ENCODE assay signal across 11 cellular contexts in the genomic region with DNA sequence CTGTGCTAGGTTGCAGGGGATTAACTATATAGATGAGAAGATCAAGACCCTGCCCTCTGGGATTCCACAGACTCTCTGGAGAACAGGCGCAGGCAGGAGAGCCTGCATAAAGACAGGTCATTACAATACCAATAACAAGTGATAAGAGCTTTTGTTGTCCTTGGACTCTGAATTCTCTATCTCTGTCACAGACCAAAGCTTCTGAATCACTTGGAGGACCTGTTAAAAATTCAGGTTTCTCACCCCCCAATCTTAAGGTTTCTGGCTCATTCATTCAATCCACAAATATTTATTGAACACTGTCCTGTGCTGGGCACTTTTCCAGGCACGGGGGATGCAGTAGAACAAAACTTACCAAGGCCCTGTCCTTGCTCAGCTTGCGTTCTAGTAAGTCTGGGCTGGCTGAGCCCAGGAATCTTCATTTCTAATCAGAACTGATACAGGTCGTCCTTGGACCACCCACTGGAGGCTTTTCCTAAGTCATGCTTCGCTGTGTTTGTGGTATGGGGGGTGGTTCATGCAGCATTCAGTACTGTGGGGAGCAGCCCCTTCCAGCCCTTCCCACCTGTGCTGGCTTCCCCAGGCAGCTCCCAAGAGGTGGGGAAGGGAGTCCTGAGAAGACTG. TPM values are rescaled to one million over a fixed set of nuclear protein-coding genes. Genes with fewer than 3 reads are reported as not detected.
DNase-seq lines count a peak whose midpoint lies in the region; TF ChIP-seq lines count a peak whose summit lies in the region.
"Had no signal": no experiment of that assay in that cellular context is flagged by ENCODE, and none has a peak within 500 bp of the region (broad histone marks: within the 10 kb centered on the region; RNA-seq: fewer than 3 reads in every experiment).

No MANE protein-coding gene starts in this region.

- H3K4me3 ChIP-seq in OCI-LY3 (ENCODE audit: low read length) (peak overlapping the region; percentile 83), duodenal mucosa (ENCODE audit: low read depth in 1 of 2, low read length in 2 of 2) (peak overlapping the region; percentile 83), skeletal muscle cell (ENCODE audit: low read depth, low read length) (peak overlapping the region; percentile 90), spleen (no peak overlapping the region)

- peaks cover 9% of the 10 kb centered on the region for H3K36me3 Mint-ChIP-seq in activated CD4-positive, alpha-beta T cell treated with anti-CD3 and anti-CD28 coated beads, Interleukin-2, amount 10 ng/mL, durations not matched to agents 7 days and 5 days (ENCODE audit: low read depth)

- peaks cover 10% of the 10 kb centered on the region; the same call in 1 of the 2 replicates for H4K20me1 ChIP-seq in OCI-LY3 (ENCODE audit: insufficient read depth, low read length)

- no peak overlapping the region for H2AFZ ChIP-seq in OCI-LY3 (ENCODE audit: low read depth, low read length)

- peak overlapping the region; percentile 85; the same call in 1 of the 2 replicates for H3K9ac ChIP-seq in OCI-LY3 (ENCODE audit: low read length)
- H3K9ac ChIP-seq in duodenal mucosa (ENCODE audit: low read depth in 1 of 2, low read length in 2 of 2) = peak overlapping the region in 1 of 2 donors; percentile 65

- no peaks in the 10 kb centered on the region for H3K27me3 Mint-ChIP-seq in activated CD4-positive, alpha-beta T cell treated with anti-CD3 and anti-CD28 coated beads, Interleukin-2, amount 10 ng/mL, durations not matched to agents 7 days and 5 days

- intact Hi-C loops in spleen (cut with DNase I; ENCODE audit: low total_unique reads) = loop anchor here (10.0 kb wide), 1 partner anchor 60 kb away; the partner anchor contains the start of gene ZBTB7B

- H3K4me1 ChIP-seq in OCI-LY3 (ENCODE audit: low read length) (peaks cover 26% of the 10 kb centered on the region), duodenal mucosa (ENCODE audit: control insufficient read depth in 1 of 2, insufficient read depth in 2 of 2, low read length in 2 of 2) (peaks cover 33 to 46% of the 10 kb centered on the region in 2 donors), spleen (peaks cover 29 to 58% (median 44%) of the 10 kb centered on the region in 6 donors)

- peaks cover 28% of the 10 kb centered on the region for H3K36me3 ChIP-seq in OCI-LY3 (replicated peaks; ENCODE audit: low read depth, low read length)
- peaks cover 0 to 23% of the 10 kb centered on the region in 2 donors for H3K36me3 ChIP-seq in duodenal mucosa (ENCODE audit: control insufficient read depth in 1 of 2, insufficient read depth in 2 of 2, low read length in 2 of 2)
- H3K36me3 ChIP-seq in spleen = peaks cover 0 to 57% (median 13%) of the 10 kb centered on the region in 6 donors

- CTCF ChIA-PET in activated CD4-positive, alpha-beta T cell treated with anti-CD3 and anti-CD28 coated beads, Interleukin-2, amount 10 ng/mL, durations not matched to agents 7 days and 5 days (lab: Charles Lee) = interaction anchor here (0.6 to 2.8 kb wide), 8 partner anchors 11 to 142 kb away, joined by 3 to 11 read pairs (median 4); partner anchors contain the start of gene KRTCAP2

- H3K4me2 ChIP-seq in OCI-LY3 (ENCODE audit: low read length) = peak overlapping the region; percentile 91

- H3K27ac ChIP-seq in OCI-LY3 (ENCODE audit: low read length) (no peak overlapping the region), duodenal mucosa (ENCODE audit: low read depth, low read length) (no peak overlapping the region), spleen (peak overlapping the region in 1 of 8 donors; percentile 7)

- H3K4me1 Mint-ChIP-seq in activated CD4-positive, alpha-beta T cell treated with anti-CD3 and anti-CD28 coated beads, Interleukin-2, amount 10 ng/mL, durations not matched to agents 7 days and 5 days = peaks cover 36% of the 10 kb centered on the region

- peaks cover 13% of the 10 kb centered on the region for H3K79me2 ChIP-seq in OCI-LY3 (ENCODE audit: low read length)

- H3K27me3 ChIP-seq in OCI-LY3 (ENCODE audit: low read depth, low read length) = no peaks in the 10 kb centered on the region
- no peaks in the 10 kb centered on the region for H3K27me3 ChIP-seq in duodenal mucosa (ENCODE audit: control insufficient read depth in 1 of 2, insufficient read depth in 2 of 2, low read length in 2 of 2)
- H3K27me3 ChIP-seq in spleen (replicated peaks in 1 of 7) = no peaks in the 10 kb centered on the region

- H3K9me3 ChIP-seq in OCI-LY3 (ENCODE audit: insufficient read depth, low read length) (no peaks in the 10 kb centered on the region), duodenal mucosa (ENCODE audit: control insufficient read depth in 1 of 2, low read length in 2 of 2) (no peaks in the 10 kb centered on the region), spleen (no peaks in the 10 kb centered on the region)

- H3K4me3 Mint-ChIP-seq in activated CD4-positive, alpha-beta T cell treated with anti-CD3 and anti-CD28 coated beads, Interleukin-2, amount 10 ng/mL, durations not matched to agents 7 days and 5 days = peak overlapping the region; percentile 91

- 72 to 88% (median 79%) methylated on average over 5 of the region's 5 CpGs for WGBS in spleen, 5 donors

- no peaks in the 10 kb centered on the region for H3K9me3 Mint-ChIP-seq in activated CD4-positive, alpha-beta T cell treated with anti-CD3 and anti-CD28 coated beads, Interleukin-2, amount 10 ng/mL, durations not matched to agents 7 days and 5 days

- TF ChIP-seq POLR2A in spleen (IDR thresholded peaks at IDR 0.05) = no peak

- TF ChIP-seq CTCF in OCI-LY3 (IDR thresholded peaks at IDR 0.05; ENCODE audit: low read depth, low read length) (no peak), spleen (IDR thresholded peaks at IDR 0.05 in 8 of 11, conservative IDR thresholded peaks at IDR 0.05 in 3 of 11) (no peak)

- POLR2A ChIA-PET in activated CD4-positive, alpha-beta T cell treated with anti-CD3 and anti-CD28 coated beads, Interleukin-2, amount 10 ng/mL, durations not matched to agents 7 days and 5 days (lab: Charles Lee) = interaction anchor here (0.6 kb wide), 1 partner anchor 397 kb away, joined by 3 read pairs; no protein-coding TSS in a partner anchor

- peak overlapping the region; percentile 14 for H3K27ac Mint-ChIP-seq in activated CD4-positive, alpha-beta T cell treated with anti-CD3 and anti-CD28 coated beads, Interleukin-2, amount 10 ng/mL, durations not matched to agents 7 days and 5 days

- DNase-seq in activated CD4-positive, alpha-beta T cell treated with anti-CD3 and anti-CD28 coated beads, Interleukin-2, amount 10 ng/mL, durations not matched to agents 7 days and 5 days = no peak
- DNase-seq in activated CD4-positive, alpha-beta T cell treated with anti-CD3 and anti-CD28 coated beads, Interleukin-2, amount 50 U/mL, for 48 hours = no peak
- DNase-seq in skeletal muscle cell (ENCODE audit: low read depth) (no peak), NCI-H524 treated with DMSO at 0.1 percent for 48 hours (lab: John Stamatoyannopoulos, UW) (no peak), spleen (no peak), kidney glomerular epithelial cell (lab: John Stamatoyannopoulos, UW) (no peak)
- DNase-seq: stimulated activated CD4-positive, alpha-beta T cell treated with anti-CD3 and anti-CD28 coated beads, Interleukin-4, amount 100 ng/mL, for 4 hours had no signal

RNA-seq across cellular contexts. Expression of gene EFNA4, which starts 1.4 kb away (rescaled TPM):
- total RNA-seq in activated CD4-positive, alpha-beta T cell treated with anti-CD3 and anti-CD28 coated beads, Interleukin-2, amount 10 ng/mL, durations not matched to agents 7 days and 5 days = 1 to 10 TPM; 8.2 to 8.3 TPM
- 1 to 10 TPM; 4.6 to 7.7 (median 6.0) TPM for total RNA-seq in spleen
- 1 to 10 TPM; 7.3 to 9.5 (median 8.7) TPM for polyA plus RNA-seq in spleen

RNA-seq across cellular contexts. Expression of gene EFNA3, which starts 13.7 kb away (rescaled TPM):
- 1 to 10 TPM; 2.3 to 2.7 TPM for total RNA-seq in activated CD4-positive, alpha-beta T cell treated with anti-CD3 and anti-CD28 coated beads, Interleukin-2, amount 10 ng/mL, durations not matched to agents 7 days and 5 days
- total RNA-seq in spleen = 1 to 10 TPM in 6 of 7 donors, not detected in 1; 1.6 to 4.3 (median 2.4) TPM
- 1 to 10 TPM; 1.4 to 2.0 (median 1.7) TPM for polyA plus RNA-seq in spleen

RNA-seq across cellular contexts. Expression of gene ADAM15, which starts 13.8 kb away (rescaled TPM):
- 10 to 100 TPM; 40.2 to 45.0 TPM for total RNA-seq in activated CD4-positive, alpha-beta T cell treated with anti-CD3 and anti-CD28 coated beads, Interleukin-2, amount 10 ng/mL, durations not matched to agents 7 days and 5 days
- 100 to 1,000 TPM in 2 of 7 donors, 10 to 100 TPM in 5; 70.8 to 205 (median 84.6) TPM for total RNA-seq in spleen
- polyA plus RNA-seq in spleen = 100 to 1,000 TPM in 2 of 3 donors, 10 to 100 TPM in 1; 76.4 to 313 (median 286) TPM

RNA-seq across cellular contexts. Expression of gene DCST1, which starts 31.3 kb away (rescaled TPM):
- not detected for total RNA-seq in activated CD4-positive, alpha-beta T cell treated with anti-CD3 and anti-CD28 coated beads, Interleukin-2, amount 10 ng/mL, durations not matched to agents 7 days and 5 days
- not detected for total RNA-seq in spleen
- polyA plus RNA-seq in spleen = not detected
- total RNA-seq: glomerular endothelial cell, urinary bladder had no signal
- polyA plus RNA-seq: urinary bladder had no signal

RNA-seq across cellular contexts. Expression of gene DCST2, which starts 31.3 kb away (rescaled TPM):
- under 1 TPM; 0.50 to 0.73 TPM for total RNA-seq in activated CD4-positive, alpha-beta T cell treated with anti-CD3 and anti-CD28 coated beads, Interleukin-2, amount 10 ng/mL, durations not matched to agents 7 days and 5 days
- total RNA-seq in spleen = 1 to 10 TPM in 2 of 7 donors, under 1 TPM in 4, not detected in 1; 0.54 to 4.1 (median 0.71) TPM
- polyA plus RNA-seq in spleen = 1 to 10 TPM; 1.0 to 2.1 (median 1.7) TPM

Comparison
In these comparisons a context has a peak if more than half of its experiments do, and no peak if none do; other contexts are left out.
1. H3K4me3 ChIP-seq: peak in OCI-LY3 (single experiment), duodenal mucosa (2 of 2) and skeletal muscle cell (single experiment); none in spleen (0 of 8).